1 cellular context compared by ENCODE assay signal in the genomic region with DNA sequence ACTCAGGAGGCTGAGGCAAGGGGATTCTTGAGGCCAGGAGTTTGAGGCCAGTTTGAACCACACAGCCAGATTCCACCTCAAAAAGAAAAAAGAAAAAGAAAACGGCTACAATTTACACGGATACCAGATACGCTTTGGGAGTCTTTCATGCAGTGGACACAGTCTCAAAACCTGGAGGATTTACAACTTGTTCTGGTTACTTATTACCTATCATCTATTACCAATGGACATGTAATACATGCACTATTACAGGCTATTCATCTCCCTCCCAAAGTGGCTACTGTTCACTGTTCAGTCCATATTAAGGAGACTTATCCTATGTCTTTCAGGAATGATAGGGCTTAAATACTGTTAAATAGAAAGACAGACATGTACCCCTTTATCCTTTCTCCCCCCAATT.
TF ChIP-seq lines count a peak whose summit lies in the region.

No MANE protein-coding gene starts in this region.

TF ChIP-seq in HepG2, 621 proteins besides CTCF, POLR2A, EP300 and RAD21 (continued from another document):
- TF ChIP-seq SRSF9 (IDR thresholded peaks at IDR 0.05; ENCODE audit: borderline replicate concordance, insufficient read depth, low read depth, low read length, poor library complexity, severe bottlenecking) (no peak), ZFY (CRISPR knock-in tag; IDR thresholded peaks at IDR 0.05) (no peak), NFAT5 (CRISPR knock-in tag; IDR thresholded peaks at IDR 0.05) (no peak), ZBTB8A (CRISPR knock-in tag; IDR thresholded peaks at IDR 0.05; ENCODE audit: borderline replicate concordance, low read depth) (no peak), ZHX2 (IDR thresholded peaks at IDR 0.05; ENCODE audit: low read depth) (no peak), ZHX2 (CRISPR knock-in tag; IDR thresholded peaks at IDR 0.05; ENCODE audit: borderline replicate concordance) (no peak), FOXK2 (IDR thresholded peaks at IDR 0.05) (no peak)
TF ChIP-seq in HepG2: peak in this region for 0.
